Comparison of ENCODE assay signal across 9 cellular contexts in genomic region chr19:862529-863304, GRCh38. TPM values are rescaled to one million over a fixed set of nuclear protein-coding genes. Genes with fewer than 3 reads are reported as not detected.
DNase-seq lines count a peak whose midpoint lies in the region; ATAC-seq and TF ChIP-seq lines count a peak whose summit lies in the region.
"Had no signal": no experiment of that assay in that cellular context is flagged by ENCODE, and none has a peak within 500 bp of the region (broad histone marks: within the 10 kb centered on the region; RNA-seq: fewer than 3 reads in every experiment).

No MANE protein-coding gene starts in this region.

- in situ Hi-C loops in GM13977 (cut with MboI; ENCODE audit: low pct_unique_long_range_greater_than_20kb, low sequenced_read_pairs, unreplicated experiment) = loop anchor here (10.0 kb wide), 1 partner anchor 62 kb away; the partner anchor contains the start of gene ARID3A

- peaks cover 4% of the 10 kb centered on the region for H3K4me1 ChIP-seq in iPS-20b (ENCODE audit: insufficient read depth, low read length)

- no peaks in the 10 kb centered on the region for H3K36me3 Mint-ChIP-seq in activated naive CD8-positive, alpha-beta T cell treated with anti-CD3 and anti-CD28 coated beads for 36 hours

- no peaks in the 10 kb centered on the region for H3K9me3 Mint-ChIP-seq in activated naive CD8-positive, alpha-beta T cell treated with anti-CD3 and anti-CD28 coated beads for 36 hours

- DNase-seq in GM13977 (ENCODE audit: low spot score) (peak; percentile 91), T-helper 1 cell (peak; percentile 59 to 83 (median 73))
- peak; percentile 73 for DNase-seq in activated naive CD8-positive, alpha-beta T cell treated with anti-CD3 and anti-CD28 coated beads for 36 hours
- peak; percentile 58 to 80 (median 72) for DNase-seq in stimulated activated CD4-positive, alpha-beta T cell treated with anti-CD3 and anti-CD28 coated beads, TNF-alpha, amount 100 ng/mL, for 48 hours (ENCODE audit: low read depth in 3 of 3)

- peaks cover 10% of the 10 kb centered on the region for H3K4me1 Mint-ChIP-seq in activated naive CD8-positive, alpha-beta T cell treated with anti-CD3 and anti-CD28 coated beads for 36 hours

- no peak for TF ChIP-seq CTCF in GM13977 (IDR thresholded peaks at IDR 0.05; ENCODE audit: extremely low read depth, insufficient read depth, missing control alignments)

- H3K27ac ChIP-seq in iPS-20b (ENCODE audit: low read length) = no peak overlapping the region

- H3K27ac Mint-ChIP-seq in activated naive CD8-positive, alpha-beta T cell treated with anti-CD3 and anti-CD28 coated beads for 36 hours = no peak overlapping the region

- H3K36me3 ChIP-seq in iPS-20b (ENCODE audit: insufficient read depth, low read depth, low read length) = peaks cover 4% of the 10 kb centered on the region; the same call in 1 of the 2 replicates

- H3K27me3 Mint-ChIP-seq in activated naive CD8-positive, alpha-beta T cell treated with anti-CD3 and anti-CD28 coated beads for 36 hours = peaks cover 18% of the 10 kb centered on the region

- H3K4me3 Mint-ChIP-seq in activated naive CD8-positive, alpha-beta T cell treated with anti-CD3 and anti-CD28 coated beads for 36 hours = peak overlapping the region; percentile 52

- H3K4me3 ChIP-seq in iPS-20b (ENCODE audit: low read length) = peak overlapping the region; percentile 56; the same call in 1 of the 2 replicates

- no peak overlapping the region for H3K9ac ChIP-seq in iPS-20b (ENCODE audit: low read depth, low read length)

- peaks cover 36% of the 10 kb centered on the region for H3K27me3 ChIP-seq in iPS-20b (ENCODE audit: insufficient read depth, low read length)

- no peaks in the 10 kb centered on the region for H3K9me3 ChIP-seq in iPS-20b (ENCODE audit: insufficient read depth, low read depth, low read length)

- ATAC-seq in HG02884 (IDR thresholded peaks at IDR 0.05; ENCODE audit: unreplicated experiment) (no peak), HG02798 (IDR thresholded peaks at IDR 0.05; ENCODE audit: poor library complexity, unreplicated experiment) (no peak), GM18517 (IDR thresholded peaks at IDR 0.05; ENCODE audit: unreplicated experiment) (no peak)

RNA-seq across cellular contexts. Expression of gene CFD, which starts 3.3 kb away (rescaled TPM):
- 1 to 10 TPM; 1.8 TPM for total RNA-seq in activated naive CD8-positive, alpha-beta T cell treated with anti-CD3 and anti-CD28 coated beads for 36 hours

RNA-seq across cellular contexts. Expression of gene ELANE, which starts 10.6 kb away (rescaled TPM):
- not detected for total RNA-seq in activated naive CD8-positive, alpha-beta T cell treated with anti-CD3 and anti-CD28 coated beads for 36 hours
- total RNA-seq: pulmonary artery endothelial cell had no signal

RNA-seq across cellular contexts. Expression of gene PRTN3, which starts 21.9 kb away (rescaled TPM):
- total RNA-seq in activated naive CD8-positive, alpha-beta T cell treated with anti-CD3 and anti-CD28 coated beads for 36 hours = not detected
- total RNA-seq: pulmonary artery endothelial cell had no signal

RNA-seq across cellular contexts. Expression of gene MED16, which starts 30.3 kb away (rescaled TPM):
- 10 to 100 TPM; 39.8 to 40.3 TPM for total RNA-seq in activated naive CD8-positive, alpha-beta T cell treated with anti-CD3 and anti-CD28 coated beads for 36 hours

RNA-seq across cellular contexts. Expression of gene RNU6-9, which starts 30.6 kb away (rescaled TPM):
- total RNA-seq in activated naive CD8-positive, alpha-beta T cell treated with anti-CD3 and anti-CD28 coated beads for 36 hours = not detected
- total RNA-seq: pulmonary artery endothelial cell had no signal
